8 cellular contexts compared by ENCODE assay signal in genomic region chr1:226738421-226738994, GRCh38. TPM values are rescaled to one million over a fixed set of nuclear protein-coding genes. Genes with fewer than 3 reads are reported as not detected.
DNase-seq lines count a peak whose midpoint lies in the region; ATAC-seq and TF ChIP-seq lines count a peak whose summit lies in the region.

No MANE protein-coding gene starts in this region.

- H3K4me3 ChIP-seq in AG04450 (ENCODE audit: low read depth, low read length) (peak overlapping the region; percentile 72), GM12875 (ENCODE audit: low read depth, low read length) (peak overlapping the region; percentile 95), dorsolateral prefrontal cortex (peak overlapping the region; percentile 62 to 97 (median 89)), lower lobe of right lung (peak overlapping the region; percentile 98)

- H3K36me3 ChIP-seq in lower lobe of right lung = peaks cover 19% of the 10 kb centered on the region

- H3K4me1 ChIP-seq in lower lobe of right lung = peaks cover 45% of the 10 kb centered on the region

- no peak for DNase-seq in AG04450 (ENCODE audit: low read depth, low spot score)
- peak; percentile 43 for DNase-seq in HT1080 (ENCODE audit: low read depth)
- peak in 6 of 10 donors; percentile 30 to 71 (median 45) for DNase-seq in dorsolateral prefrontal cortex
- peak; percentile 65 for DNase-seq in lower lobe of right lung
- peak in 21 of 49 donors; percentile 53 to 77 (median 67) for DNase-seq in substantia nigra (lab: John Stamatoyannopoulos, UW)

- CTCF ChIA-PET in AG04450 (lab: Charles Lee) = interaction anchor here (0.8 to 1.0 kb wide), 2 partner anchors 28 to 106 kb away, joined by 4 to 7 read pairs; no protein-coding TSS in a partner anchor

- H3K27ac ChIP-seq in AG04450 (ENCODE audit: low read depth, low read length) = peak overlapping the region; percentile 21
- peak overlapping the region; percentile 87 for H3K27ac ChIP-seq in VCaP
- H3K27ac ChIP-seq in dorsolateral prefrontal cortex = peak overlapping the region; percentile 92 to 100 (median 98)
- H3K27ac ChIP-seq in lower lobe of right lung = peak overlapping the region; percentile 89
- peak overlapping the region; percentile 99 for H3K27ac ChIP-seq in substantia nigra (ENCODE audit: low read depth, low read length, poor library complexity, severe bottlenecking)

- POLR2A ChIA-PET in AG04450 (lab: Yijun Ruan, JAX) = interaction anchor here (1.1 kb wide), 1 partner anchor 76 kb away, joined by 4 read pairs; no protein-coding TSS in a partner anchor

- ATAC-seq in lower lobe of right lung = peak; percentile 74 to 79
- no peak for ATAC-seq in GM21786 (IDR thresholded peaks at IDR 0.05; ENCODE audit: unreplicated experiment)

- H3K9me3 ChIP-seq in AG04450 (ENCODE audit: control insufficient read depth, insufficient read depth, low read length) = peaks cover 7% of the 10 kb centered on the region
- H3K9me3 ChIP-seq in lower lobe of right lung = peaks cover 4% of the 10 kb centered on the region

- H3K27me3 ChIP-seq in AG04450 (ENCODE audit: control insufficient read depth, insufficient read depth, low read length) = peaks cover 2% of the 10 kb centered on the region
- H3K27me3 ChIP-seq in dorsolateral prefrontal cortex = no peaks in the 10 kb centered on the region
- no peaks in the 10 kb centered on the region for H3K27me3 ChIP-seq in lower lobe of right lung (ENCODE audit: low read depth)

- intact Hi-C loops in dorsolateral prefrontal cortex (cut with DNase I) = loop anchor here (2.0 to 10.0 kb wide), 6 partner anchors 36 to 331 kb away; partner anchors contain the start of gene PARP1 (in 1 of the 2)
- intact Hi-C loops in lower lobe of right lung (cut with DNase I) = no loop called here

- TF ChIP-seq CTCF in AG04450 (IDR thresholded peaks at IDR 0.05; ENCODE audit: low read depth, low read length) = peak; percentile 28
- TF ChIP-seq CTCF in GM12875 (IDR thresholded peaks at IDR 0.05; ENCODE audit: borderline replicate concordance, insufficient read depth, low read depth, low read length) = peak; percentile 17; the same call in 1 of the 2 replicates
- TF ChIP-seq CTCF in VCaP (conservative IDR thresholded peaks at IDR 0.05) = no peak
- TF ChIP-seq CTCF in dorsolateral prefrontal cortex (IDR thresholded peaks at IDR 0.05 in 54 of 56, conservative IDR thresholded peaks at IDR 0.05 in 2 of 56; ENCODE audit: low read depth in 1 of 56, partially characterized antibody in 56 of 56) = peak in 5 of 56 donors; percentile 2 to 10 (median 7)
- no peak for TF ChIP-seq CTCF in lower lobe of right lung (IDR thresholded peaks at IDR 0.05)

RNA-seq across cellular contexts. Expression of gene ITPKB, which starts 0.6 kb away (rescaled TPM):
- polyA plus RNA-seq in AG04450 (2011; rRNA removed) = 2.8 and 3.0 TPM in 2 replicates
- polyA minus RNA-seq in AG04450 (2011; rRNA and poly(A)+ RNA removed) = 7.9 and 9.4 TPM in 2 replicates
- total RNA-seq in HT1080 (2014; rRNA removed; shearing (Covaris generic)) = 5.8 and 8.0 TPM in 2 replicates
- 5.5 and 7.0 TPM in 2 replicates for polyA plus RNA-seq in HT1080 (2015; cell fraction: cytosol; rRNA removed)
- 19.9 and 20.5 TPM in 2 replicates for polyA plus RNA-seq in HT1080 (2015; cell fraction: nucleus; rRNA removed)
- total RNA-seq in dorsolateral prefrontal cortex = 100 to 1,000 TPM in 108 of 120 experiments, 10 to 100 TPM in 12; 68.5 to 431 (median 142) TPM
- total RNA-seq in lower lobe of right lung = 42.3 TPM

Comparison
In these comparisons a context has a peak if more than half of its experiments do, and no peak if none do; other contexts are left out.
1. H3K27ac ChIP-seq: peak in every context shown above with its lines; median percentile 99 in substantia nigra; 98 in dorsolateral prefrontal cortex; 89 in lower lobe of right lung; 87 in VCaP; 21 in AG04450.
2. CTCF ChIP-seq: peak in AG04450 (single experiment) and GM12875 (single experiment); none in VCaP (single experiment) and lower lobe of right lung (single experiment).
3. Peak in every context shown above with its lines, with median percentiles within 50 percentile points of each other: H3K4me3 ChIP-seq.